In genomic region chr2:198162276-198162675, GRCh38 we compare ENCODE assay signal across 18 cellular contexts.
"Had no signal": no experiment of that assay in that cellular context is flagged by ENCODE, and none has a peak within 500 bp of the region (broad histone marks: within the 10 kb centered on the region; RNA-seq: fewer than 3 reads in every experiment).

No MANE protein-coding gene starts in this region.

- H3K27ac Mint-ChIP-seq: effector memory CD8-positive, alpha-beta T cell; natural killer cell had no signal

- H3K27ac ChIP-seq: epithelial cell of prostate, esophagus muscularis mucosa, hepatocyte, stomach, suprapubic skin, tibial artery, upper lobe of left lung, uterus had no signal

- H3K4me1 ChIP-seq: esophagus muscularis mucosa, stomach, suprapubic skin, tibial artery, upper lobe of left lung, uterus had no signal

- DNase-seq: cortex of kidney; effector memory CD8-positive, alpha-beta T cell; kidney glomerular epithelial cell; mammary epithelial cell; natural killer cell; right cardiac atrium; small intestine; stimulated activated CD4-positive, alpha-beta T cell treated with anti-CD3 and anti-CD28 coated beads, Interleukin-12 subunit alpha, Interleukin-12 subunit beta, amount 100 ng/mL, for 4 hours; stimulated activated naive CD4-positive, alpha-beta T cell; stomach; tibial artery; upper lobe of left lung; uterus had no signal

- H3K36me3 ChIP-seq: esophagus muscularis mucosa, stomach, suprapubic skin, tibial artery, upper lobe of left lung, uterus had no signal

- H3K4me3 ChIP-seq: esophagus muscularis mucosa, hepatocyte, stomach, suprapubic skin, tibial artery, upper lobe of left lung, uterus had no signal

- H3K27me3 ChIP-seq: esophagus muscularis mucosa, hepatocyte, stomach, suprapubic skin, tibial artery, upper lobe of left lung, uterus had no signal

- H3K9me3 ChIP-seq: esophagus muscularis mucosa, uterus had no signal

- H3K4me3 Mint-ChIP-seq: effector memory CD8-positive, alpha-beta T cell; natural killer cell; neural crest cell had no signal

- H3K4me1 Mint-ChIP-seq: natural killer cell had no signal

- H3K36me3 Mint-ChIP-seq: natural killer cell had no signal
